ENCODE assay signal across 9 cellular contexts in genomic region chr2:42138163-42139016, GRCh38.
DNase-seq lines count a peak whose midpoint lies in the region.
"Had no signal": no experiment of that assay in that cellular context is flagged by ENCODE, and none has a peak within 500 bp of the region (broad histone marks: within the 10 kb centered on the region; RNA-seq: fewer than 3 reads in every experiment).

No MANE protein-coding gene starts in this region.

- H3K4me3 ChIP-seq in SK-N-MC: no peak overlapping the region

- DNase-seq in DMS 273 (lab: John Stamatoyannopoulos, UW; ENCODE audit: unreplicated experiment): peak; percentile 71
- DNase-seq in DMS 273 treated with DMSO at 0.1 percent for 48 hours (lab: John Stamatoyannopoulos, UW): no peak
- peak; percentile 97 for DNase-seq in SK-N-MC (ENCODE audit: low read depth, low spot score)
- peak; percentile 76 for DNase-seq in foreskin melanocyte
- DNase-seq in smooth muscle cell of the brain vasculature (ENCODE audit: low read depth, low spot score): peak; percentile 97
- no peak for DNase-seq in NK-92 (lab: John Stamatoyannopoulos, UW; ENCODE audit: unreplicated experiment)
- no peak for DNase-seq in stimulated activated CD4-positive, alpha-beta T cell treated with anti-CD3 and anti-CD28 coated beads, Interleukin-2, amount 100 ng/mL, for 24 hours
- DNase-seq in activated CD4-positive, alpha-beta T cell treated with anti-CD3 and anti-CD28 coated beads, Interleukin-2, amount 50 U/mL, for 48 hours: no peak

- no peaks in the 10 kb centered on the region for H3K36me3 ChIP-seq in SK-N-MC (ENCODE audit: insufficient read depth, low read length)

- no peak overlapping the region for H3K9ac ChIP-seq in SK-N-MC (ENCODE audit: insufficient read length)

- H3K27ac ChIP-seq in SK-N-MC: no peak overlapping the region
- H3K27ac ChIP-seq: 22Rv1 had no signal

- no peaks in the 10 kb centered on the region for H3K9me3 ChIP-seq in SK-N-MC (ENCODE audit: low read depth, low read length)

Comparison
In these comparisons a context has a peak if more than half of its experiments do, and no peak if none do; other contexts are left out.
1. DNase-seq: peak in DMS 273 (single experiment), SK-N-MC (single experiment), foreskin melanocyte (single experiment) and smooth muscle cell of the brain vasculature (single experiment); none in DMS 273 treated with DMSO at 0.1 percent for 48 hours (single experiment), NK-92 (single experiment), stimulated activated CD4-positive, alpha-beta T cell treated with anti-CD3 and anti-CD28 coated beads, Interleukin-2, amount 100 ng/mL, for 24 hours (0 of 2) and activated CD4-positive, alpha-beta T cell treated with anti-CD3 and anti-CD28 coated beads, Interleukin-2, amount 50 U/mL, for 48 hours (0 of 2).